In genomic region chr20:49614338-49615050, GRCh38 we compare ENCODE assay signal across 1 cellular context.
TF ChIP-seq lines count a peak whose summit lies in the region.

No MANE protein-coding gene starts in this region.

TF ChIP-seq in HepG2, 621 proteins besides CTCF, POLR2A, EP300 and RAD21 (continued from another document):
- TF ChIP-seq ZNF574 (CRISPR knock-in tag; IDR thresholded peaks at IDR 0.05) (peak; percentile 59), ZNF18 (CRISPR knock-in tag; IDR thresholded peaks at IDR 0.05; ENCODE audit: insufficient replicate concordance) (peak; percentile 71), ZNF180 (CRISPR knock-in tag; IDR thresholded peaks at IDR 0.05; ENCODE audit: borderline replicate concordance, low read depth) (no peak), NR2F6 (IDR thresholded peaks at IDR 0.05) (peak; percentile 67), NR2F6 (CRISPR knock-in tag; IDR thresholded peaks at IDR 0.05) (peak; percentile 70), CHD4 (IDR thresholded peaks at IDR 0.05; ENCODE audit: borderline replicate concordance, low read length) (peak; percentile 47; the same call in 1 of the 2 replicates), FOXP1 (IDR thresholded peaks at IDR 0.05) (peak; percentile 96), FOXP1 (CRISPR knock-in tag; IDR thresholded peaks at IDR 0.05) (peak; percentile 89; the same call in 1 of the 2 replicates), ZBTB7B (CRISPR knock-in tag; IDR thresholded peaks at IDR 0.05) (peak; percentile 59; the same call in 1 of the 2 replicates), RFXAP (CRISPR knock-in tag; IDR thresholded peaks at IDR 0.05; ENCODE audit: borderline replicate concordance) (no peak), PHF21A (CRISPR knock-in tag; IDR thresholded peaks at IDR 0.05) (peak; percentile 74), ZNF460 (CRISPR knock-in tag; IDR thresholded peaks at IDR 0.05; ENCODE audit: borderline replicate concordance) (peak; percentile 96), PREB (CRISPR knock-in tag; IDR thresholded peaks at IDR 0.05) (no peak; the same call in 1 of the 2 replicates), SALL1 (CRISPR knock-in tag; IDR thresholded peaks at IDR 0.05) (peak; percentile 64), MED1 (CRISPR knock-in tag; IDR thresholded peaks at IDR 0.05) (0 out of 2 replicates have a peak, but pooled peaks have one; percentile 20), ETV5 (CRISPR knock-in tag; IDR thresholded peaks at IDR 0.05; ENCODE audit: borderline replicate concordance) (peak; percentile 54; the same call in 1 of the 2 replicates), ZNF670 (CRISPR knock-in tag; IDR thresholded peaks at IDR 0.05; ENCODE audit: borderline replicate concordance) (peak; percentile 31; the same call in 1 of the 2 replicates), HDAC2 (CRISPR knock-in tag; IDR thresholded peaks at IDR 0.05) (peak; percentile 85), RORA (CRISPR knock-in tag; IDR thresholded peaks at IDR 0.05) (no peak), RXRB (CRISPR knock-in tag; IDR thresholded peaks at IDR 0.05; ENCODE audit: borderline replicate concordance) (peak; percentile 69; the same call in 1 of the 2 replicates), ZNF317 (CRISPR knock-in tag; IDR thresholded peaks at IDR 0.05) (0 out of 2 replicates have a peak, but pooled peaks have one; percentile 43), SMAD1 (CRISPR knock-in tag; IDR thresholded peaks at IDR 0.05; ENCODE audit: borderline replicate concordance, low read depth) (no peak), ZNF224 (CRISPR knock-in tag; IDR thresholded peaks at IDR 0.05) (0 out of 2 replicates have a peak, but pooled peaks have one; percentile 28), RXRA (CRISPR knock-in tag; IDR thresholded peaks at IDR 0.05) (peak; percentile 49; the same call in 1 of the 2 replicates), SOX5 (CRISPR knock-in tag; IDR thresholded peaks at IDR 0.05; ENCODE audit: borderline replicate concordance) (peak; percentile 59; the same call in 1 of the 2 replicates), HNF4A (CRISPR knock-in tag; IDR thresholded peaks at IDR 0.05) (peak; percentile 86), ZBTB33 (CRISPR knock-in tag; IDR thresholded peaks at IDR 0.05) (peak; percentile 74; the same call in 1 of the 2 replicates), THRA (CRISPR knock-in tag; IDR thresholded peaks at IDR 0.05; ENCODE audit: borderline replicate concordance) (0 out of 2 replicates have a peak, but pooled peaks have one; percentile 24), SOX6 (IDR thresholded peaks at IDR 0.05) (no peak), SOX6 (CRISPR knock-in tag; IDR thresholded peaks at IDR 0.05) (peak; percentile 85), ZNF292 (CRISPR knock-in tag; IDR thresholded peaks at IDR 0.05; ENCODE audit: borderline replicate concordance, low read depth) (0 out of 2 replicates have a peak, but pooled peaks have one; percentile 27), ZKSCAN5 (CRISPR knock-in tag; IDR thresholded peaks at IDR 0.05) (peak; percentile 96), SRSF1 (optimal IDR thresholded peaks at IDR 0.05; ENCODE audit: low read depth, low read length) (no peak), HMGXB3 (CRISPR knock-in tag; IDR thresholded peaks at IDR 0.05; ENCODE audit: borderline replicate concordance) (0 out of 2 replicates have a peak, but pooled peaks have one; percentile 18), ZMYM2 (CRISPR knock-in tag; IDR thresholded peaks at IDR 0.05) (0 out of 2 replicates have a peak, but pooled peaks have one; percentile 37)
